Comparison of ENCODE assay signal across 1 cellular context in genomic region chr11:129968611-129969419, GRCh38.
TF ChIP-seq lines count a peak whose summit lies in the region.

No MANE protein-coding gene starts in this region.

TF ChIP-seq in K562, 482 proteins besides CTCF, POLR2A, EP300 and RAD21:
- TF ChIP-seq U2AF2 (optimal IDR thresholded peaks at IDR 0.05; ENCODE audit: low read depth, low read length): no peak
- no peak for TF ChIP-seq ARID4B (CRISPR knock-in tag; IDR thresholded peaks at IDR 0.05)
- no peak for TF ChIP-seq MNT (conservative IDR thresholded peaks at IDR 0.05)
- peak; percentile 77 for TF ChIP-seq MAFG (tag; conservative IDR thresholded peaks at IDR 0.05)
- no peak for TF ChIP-seq RBM17 (IDR thresholded peaks at IDR 0.05; ENCODE audit: borderline replicate concordance, low read depth, low read length)
- peak; percentile 84 for TF ChIP-seq C11orf30 (IDR thresholded peaks at IDR 0.05; ENCODE audit: low read depth)
- peak; percentile 92 for TF ChIP-seq ZNF316 (IDR thresholded peaks at IDR 0.05)
- peak; percentile 93 for TF ChIP-seq MAFF (IDR thresholded peaks at IDR 0.05; ENCODE audit: low read length)
- TF ChIP-seq GABPA (tag; conservative IDR thresholded peaks at IDR 0.05; ENCODE audit: low read depth): no peak
- TF ChIP-seq MAFK (IDR thresholded peaks at IDR 0.05; ENCODE audit: low read length): peak; percentile 95
